ENCODE assay signal across 26 cellular contexts in genomic region chr5:136560111-136560510, GRCh38.
"Had no signal": no experiment of that assay in that cellular context is flagged by ENCODE, and none has a peak within 500 bp of the region (broad histone marks: within the 10 kb centered on the region; RNA-seq: fewer than 3 reads in every experiment).

No MANE protein-coding gene starts in this region.

- H3K27ac ChIP-seq: colonic mucosa, gastrocnemius medialis, lower lobe of right lung, prostate gland, sigmoid colon, stomach, thyroid gland, vagina had no signal

- H3K9me3 ChIP-seq: colonic mucosa, gastrocnemius medialis, mucosa of descending colon, prostate gland, thyroid gland, vagina had no signal

- H3K4me3 ChIP-seq: colonic mucosa, gastrocnemius medialis, lower lobe of right lung, mucosa of descending colon, prostate gland, sigmoid colon, stomach, thyroid gland, vagina had no signal

- H3K36me3 ChIP-seq: colonic mucosa, gastrocnemius medialis, lower lobe of right lung, prostate gland, sigmoid colon, stomach, thyroid gland, vagina had no signal

- ATAC-seq: effector memory CD8-positive, alpha-beta T cell; gastrocnemius medialis; left ventricle myocardium superior; lower lobe of right lung; mucosa of descending colon; natural killer cell treated with Interleukin-12 subunit alpha and Interleukin-12 subunit beta and Interleukin-15 and Interleukin-18, amount 100 ng/mL, for 72 hours; right cardiac atrium; stimulated activated effector memory CD8-positive, alpha-beta T cell treated with anti-CD3 and anti-CD28 coated beads, Interleukin-12 subunit alpha, Interleukin-12 subunit beta, amount 100 ng/mL, for 72 hours had no signal

- DNase-seq: colonic mucosa; effector memory CD8-positive, alpha-beta T cell; foreskin fibroblast; gastrocnemius medialis; head of caudate nucleus; kidney; left ventricle myocardium superior; lower lobe of right lung; mucosa of descending colon; naive B cell; nucleus accumbens; right cardiac atrium; sigmoid colon; stimulated activated CD4-positive, alpha-beta T cell treated with anti-CD3 and anti-CD28 coated beads, Interleukin-2, amount 100 ng/mL, for 24 hours; stimulated activated CD4-positive, alpha-beta T cell treated with anti-CD3 and anti-CD28 coated beads, Interleukin-4, amount 100 ng/mL, for 24 hours; stimulated activated naive CD4-positive, alpha-beta T cell treated with Interleukin-2 at 50 U/mL for 16 hours; stomach; thyroid gland; trophoblast cell had no signal

- H3K27me3 Mint-ChIP-seq: dendritic cell treated with granulocyte-macrophage colony-stimulating factor and Interleukin-4, amounts not matched to agents 40 ng/mL and 50 ng/mL, for 4 days; effector memory CD8-positive, alpha-beta T cell; natural killer cell treated with Interleukin-12 subunit alpha and Interleukin-12 subunit beta and Interleukin-15 and Interleukin-18, amount 100 ng/mL, for 72 hours had no signal

- H3K4me1 ChIP-seq: colonic mucosa, gastrocnemius medialis, lower lobe of right lung, prostate gland, sigmoid colon, stomach, vagina had no signal

- H3K4me3 Mint-ChIP-seq: dendritic cell treated with granulocyte-macrophage colony-stimulating factor and Interleukin-4, amounts not matched to agents 40 ng/mL and 50 ng/mL, for 4 days; effector memory CD8-positive, alpha-beta T cell; mesothelial cell of epicardium; naive B cell; natural killer cell treated with Interleukin-12 subunit alpha and Interleukin-12 subunit beta and Interleukin-15 and Interleukin-18, amount 100 ng/mL, for 72 hours; stimulated activated effector memory CD8-positive, alpha-beta T cell treated with anti-CD3 and anti-CD28 coated beads, Interleukin-12 subunit alpha, Interleukin-12 subunit beta, amount 100 ng/mL, for 72 hours had no signal

- H3K27ac Mint-ChIP-seq: dendritic cell treated with granulocyte-macrophage colony-stimulating factor and Interleukin-4, amounts not matched to agents 40 ng/mL and 50 ng/mL, for 4 days; effector memory CD8-positive, alpha-beta T cell; mesothelial cell of epicardium; naive B cell; natural killer cell treated with Interleukin-12 subunit alpha and Interleukin-12 subunit beta and Interleukin-15 and Interleukin-18, amount 100 ng/mL, for 72 hours; stimulated activated effector memory CD8-positive, alpha-beta T cell treated with anti-CD3 and anti-CD28 coated beads, Interleukin-12 subunit alpha, Interleukin-12 subunit beta, amount 100 ng/mL, for 72 hours had no signal

- H3K4me1 Mint-ChIP-seq: naive B cell had no signal

- FAIRE-seq: endometrium, kidney had no signal

- H3K36me3 Mint-ChIP-seq: mesothelial cell of epicardium; stimulated activated effector memory CD8-positive, alpha-beta T cell treated with anti-CD3 and anti-CD28 coated beads, Interleukin-12 subunit alpha, Interleukin-12 subunit beta, amount 100 ng/mL, for 72 hours had no signal

- H3K27me3 ChIP-seq: colonic mucosa, gastrocnemius medialis, sigmoid colon, stomach, thyroid gland, vagina had no signal
